ENCODE assay signal across 1 cellular context in genomic region chr1:207009182-207009850, GRCh38.
A peak's percentile ranks its signal among the peaks of the same experiment; 100 is the strongest.
TF ChIP-seq lines count a peak whose summit lies in the region.

No MANE protein-coding gene starts in this region.

TF ChIP-seq in HepG2, 621 proteins besides CTCF, POLR2A, EP300 and RAD21 (continued from another document and continues in another):
- TF ChIP-seq PHF8 (CRISPR knock-in tag; IDR thresholded peaks at IDR 0.05) = 0 out of 2 replicates have a peak, but pooled peaks have one; percentile 37
- TF ChIP-seq CREBL2 (CRISPR knock-in tag; IDR thresholded peaks at IDR 0.05; ENCODE audit: borderline replicate concordance) = no peak
- peak; percentile 37; the same call in 1 of the 2 replicates for TF ChIP-seq RXRA (CRISPR knock-in tag; IDR thresholded peaks at IDR 0.05)
- TF ChIP-seq BCL6 (CRISPR knock-in tag; IDR thresholded peaks at IDR 0.05) = peak; percentile 79
- TF ChIP-seq POGZ (CRISPR knock-in tag; IDR thresholded peaks at IDR 0.05) = peak; percentile 67
- peak; percentile 33 for TF ChIP-seq YY1 (IDR thresholded peaks at IDR 0.05; ENCODE audit: insufficient read depth, insufficient replicate concordance, low read depth, low read length)
- peak; percentile 58 for TF ChIP-seq ZNF687 (CRISPR knock-in tag; IDR thresholded peaks at IDR 0.05)
- TF ChIP-seq DMAP1 (CRISPR knock-in tag; IDR thresholded peaks at IDR 0.05) = peak; percentile 21; the same call in 1 of the 2 replicates
- TF ChIP-seq CCAR2 (optimal IDR thresholded peaks at IDR 0.05; ENCODE audit: low read depth, low read length) = no peak
- TF ChIP-seq SOX13 (IDR thresholded peaks at IDR 0.05) = no peak
- TF ChIP-seq SOX13 (CRISPR knock-in tag; conservative IDR thresholded peaks at IDR 0.05 in 1 of 2, IDR thresholded peaks at IDR 0.05 in 1 of 2) = peak in 1 of 2 experiments; percentile 91; a peak in 2 of 4 replicates
- no peak for TF ChIP-seq MAX (IDR thresholded peaks at IDR 0.05)
- TF ChIP-seq PRPF4 (IDR thresholded peaks at IDR 0.05; ENCODE audit: low read depth, low read length, poor library complexity, severe bottlenecking) = peak; percentile 16
- no peak for TF ChIP-seq SNAI1 (CRISPR knock-in tag; IDR thresholded peaks at IDR 0.05; ENCODE audit: borderline replicate concordance)
- TF ChIP-seq TARDBP (CRISPR knock-in tag; IDR thresholded peaks at IDR 0.05) = 0 out of 2 replicates have a peak, but pooled peaks have one; percentile 47
- no peak for TF ChIP-seq ZFP82 (CRISPR knock-in tag; IDR thresholded peaks at IDR 0.05; ENCODE audit: borderline replicate concordance)
- peak; percentile 24; the same call in 1 of the 2 replicates for TF ChIP-seq DRAP1 (CRISPR knock-in tag; IDR thresholded peaks at IDR 0.05)
- TF ChIP-seq ZNF362 (CRISPR knock-in tag; IDR thresholded peaks at IDR 0.05; ENCODE audit: borderline replicate concordance) = peak; percentile 37; the same call in 1 of the 2 replicates
- TF ChIP-seq ZSCAN9 (CRISPR knock-in tag; IDR thresholded peaks at IDR 0.05; ENCODE audit: borderline replicate concordance) = peak; percentile 11; the same call in 1 of the 2 replicates
- no peak for TF ChIP-seq TMF1 (CRISPR knock-in tag; IDR thresholded peaks at IDR 0.05; ENCODE audit: low read depth)
- no peak for TF ChIP-seq RFX1 (IDR thresholded peaks at IDR 0.05)
- TF ChIP-seq ZNF672 (CRISPR knock-in tag; IDR thresholded peaks at IDR 0.05) = no peak
- peak; percentile 44; the same call in 1 of the 2 replicates for TF ChIP-seq MIER3 (CRISPR knock-in tag; IDR thresholded peaks at IDR 0.05; ENCODE audit: borderline replicate concordance)
- TF ChIP-seq WIZ (CRISPR knock-in tag; IDR thresholded peaks at IDR 0.05) = no peak
- peak; percentile 21; the same call in 1 of the 2 replicates for TF ChIP-seq BHLHE40 (IDR thresholded peaks at IDR 0.05; ENCODE audit: low read length)
- peak; percentile 84 for TF ChIP-seq HNF4A (CRISPR knock-in tag; IDR thresholded peaks at IDR 0.05)
- no peak for TF ChIP-seq ZFP1 (CRISPR knock-in tag; IDR thresholded peaks at IDR 0.05)
- peak; percentile 73; the same call in 1 of the 2 replicates for TF ChIP-seq ZNF644 (CRISPR knock-in tag; IDR thresholded peaks at IDR 0.05; ENCODE audit: low read depth)
- TF ChIP-seq FOXP4 (CRISPR knock-in tag; IDR thresholded peaks at IDR 0.05) = 0 out of 2 replicates have a peak, but pooled peaks have one; percentile 32
- no peak for TF ChIP-seq MYNN (CRISPR knock-in tag; IDR thresholded peaks at IDR 0.05; ENCODE audit: low read depth)
- no peak for TF ChIP-seq FOXA1 (IDR thresholded peaks at IDR 0.05)
- TF ChIP-seq FOXA1 (CRISPR knock-in tag; IDR thresholded peaks at IDR 0.05) = peak; percentile 58
- TF ChIP-seq NCOA1 (CRISPR knock-in tag; IDR thresholded peaks at IDR 0.05) = no peak
- TF ChIP-seq CEBPG (CRISPR knock-in tag; IDR thresholded peaks at IDR 0.05) = peak; percentile 45
- no peak for TF ChIP-seq ZNF773 (CRISPR knock-in tag; IDR thresholded peaks at IDR 0.05; ENCODE audit: borderline replicate concordance)
- TF ChIP-seq KDM2A (CRISPR knock-in tag; IDR thresholded peaks at IDR 0.05; ENCODE audit: borderline replicate concordance, low read depth) = 0 out of 2 replicates have a peak, but pooled peaks have one; percentile 26
- peak; percentile 8; the same call in 1 of the 2 replicates for TF ChIP-seq BRD4 (CRISPR knock-in tag; IDR thresholded peaks at IDR 0.05)
- peak; percentile 65 for TF ChIP-seq KAT8 (CRISPR knock-in tag; IDR thresholded peaks at IDR 0.05)
- no peak for TF ChIP-seq SP4 (CRISPR knock-in tag; IDR thresholded peaks at IDR 0.05)
- peak; percentile 39; the same call in 1 of the 2 replicates for TF ChIP-seq ISL2 (CRISPR knock-in tag; IDR thresholded peaks at IDR 0.05)
- TF ChIP-seq ZBTB33 (CRISPR knock-in tag; IDR thresholded peaks at IDR 0.05) = no peak
- TF ChIP-seq KLF11 (CRISPR knock-in tag; IDR thresholded peaks at IDR 0.05) = peak; percentile 59; the same call in 1 of the 2 replicates
- no peak for TF ChIP-seq RNF219 (CRISPR knock-in tag; IDR thresholded peaks at IDR 0.05)
- TF ChIP-seq SSRP1 (CRISPR knock-in tag; IDR thresholded peaks at IDR 0.05) = no peak
- no peak for TF ChIP-seq ESRRA (CRISPR knock-in tag; IDR thresholded peaks at IDR 0.05; ENCODE audit: low read depth)
- peak; percentile 92 for TF ChIP-seq ELF3 (CRISPR knock-in tag; IDR thresholded peaks at IDR 0.05)
- peak; percentile 66 for TF ChIP-seq MED1 (CRISPR knock-in tag; IDR thresholded peaks at IDR 0.05)
- TF ChIP-seq ZNF614 (CRISPR knock-in tag; IDR thresholded peaks at IDR 0.05; ENCODE audit: borderline replicate concordance) = peak; percentile 82
- 0 out of 2 replicates have a peak, but pooled peaks have one; percentile 32 for TF ChIP-seq ZNF253 (CRISPR knock-in tag; IDR thresholded peaks at IDR 0.05; ENCODE audit: borderline replicate concordance)
- TF ChIP-seq ELF1 (CRISPR knock-in tag; IDR thresholded peaks at IDR 0.05) = peak; percentile 57; the same call in 1 of the 2 replicates
- peak; percentile 64 for TF ChIP-seq PPARG (CRISPR knock-in tag; conservative IDR thresholded peaks at IDR 0.05)
- TF ChIP-seq RARA (CRISPR knock-in tag; IDR thresholded peaks at IDR 0.05) = peak; percentile 69
- TF ChIP-seq ZNF609 (CRISPR knock-in tag; IDR thresholded peaks at IDR 0.05; ENCODE audit: borderline replicate concordance) = peak; percentile 49; the same call in 1 of the 2 replicates
- peak; percentile 59; the same call in 1 of the 2 replicates for TF ChIP-seq ERF (CRISPR knock-in tag; IDR thresholded peaks at IDR 0.05)
